Comparison of ENCODE assay signal across 14 cellular contexts in genomic region chr22:50188356-50188755, GRCh38. TPM values are rescaled to one million over a fixed set of nuclear protein-coding genes. Genes with fewer than 3 reads are reported as not detected.
DNase-seq lines count a peak whose midpoint lies in the region; ATAC-seq, FAIRE-seq and TF ChIP-seq lines count a peak whose summit lies in the region.
"Had no signal": no experiment of that assay in that cellular context is flagged by ENCODE, and none has a peak within 500 bp of the region (broad histone marks: within the 10 kb centered on the region; RNA-seq: fewer than 3 reads in every experiment).

No MANE protein-coding gene starts in this region.

- peaks cover 64% of the 10 kb centered on the region for H3K79me2 ChIP-seq in astrocyte (ENCODE audit: insufficient read depth, low read length)

- no peak for ATAC-seq in stimulated activated effector memory CD8-positive, alpha-beta T cell treated with anti-CD3 and anti-CD28 coated beads, Interleukin-12 subunit alpha, Interleukin-12 subunit beta, amount 100 ng/mL, for 72 hours

- peaks cover 53% of the 10 kb centered on the region for H4K20me1 ChIP-seq in astrocyte (ENCODE audit: insufficient read depth, low read length)

- TF ChIP-seq CTCF in astrocyte (IDR thresholded peaks at IDR 0.05; ENCODE audit: insufficient read depth, low read depth, low read length): no peak

- peaks cover 1% of the 10 kb centered on the region for H3K36me3 Mint-ChIP-seq in activated naive CD4-positive, alpha-beta T cell treated with anti-CD3 and anti-CD28 coated beads, Interleukin-2, amount 50 U/mL, for 24 hours
- H3K36me3 Mint-ChIP-seq in astrocyte (ENCODE audit: low read depth, unreplicated experiment): peaks cover 3% of the 10 kb centered on the region
- peaks cover 45% of the 10 kb centered on the region for H3K36me3 Mint-ChIP-seq in stimulated activated effector memory CD8-positive, alpha-beta T cell treated with anti-CD3 and anti-CD28 coated beads, Interleukin-12 subunit alpha, Interleukin-12 subunit beta, amount 100 ng/mL, for 72 hours
- H3K36me3 Mint-ChIP-seq: mesothelial cell of epicardium had no signal

- no peak overlapping the region for H3K4me2 ChIP-seq in astrocyte (ENCODE audit: low read length)

- no peaks in the 10 kb centered on the region for H3K27me3 ChIP-seq in astrocyte (ENCODE audit: insufficient read depth, low read length)
- H3K27me3 ChIP-seq: brain microvascular endothelial cell, suprapubic skin had no signal

- H3K9ac ChIP-seq in astrocyte (ENCODE audit: low read length): no peak overlapping the region

- H3K4me3 Mint-ChIP-seq in activated naive CD4-positive, alpha-beta T cell treated with anti-CD3 and anti-CD28 coated beads, Interleukin-2, amount 50 U/mL, for 24 hours: peak overlapping the region; percentile 44
- H3K4me3 Mint-ChIP-seq in astrocyte (ENCODE audit: unreplicated experiment): peak overlapping the region; percentile 27
- H3K4me3 Mint-ChIP-seq in stimulated activated effector memory CD8-positive, alpha-beta T cell treated with anti-CD3 and anti-CD28 coated beads, Interleukin-12 subunit alpha, Interleukin-12 subunit beta, amount 100 ng/mL, for 72 hours: peak overlapping the region; percentile 90
- H3K4me3 Mint-ChIP-seq: mesothelial cell of epicardium had no signal

- no peak for FAIRE-seq in astrocyte (lab: Jason Lieb, UNC)
- FAIRE-seq: GM12892 had no signal

- H3K27ac Mint-ChIP-seq in activated naive CD4-positive, alpha-beta T cell treated with anti-CD3 and anti-CD28 coated beads, Interleukin-2, amount 50 U/mL, for 24 hours: no peak overlapping the region
- H3K27ac Mint-ChIP-seq in astrocyte (ENCODE audit: unreplicated experiment): no peak overlapping the region
- peak overlapping the region; percentile 26 for H3K27ac Mint-ChIP-seq in stimulated activated effector memory CD8-positive, alpha-beta T cell treated with anti-CD3 and anti-CD28 coated beads, Interleukin-12 subunit alpha, Interleukin-12 subunit beta, amount 100 ng/mL, for 72 hours
- H3K27ac Mint-ChIP-seq: mesothelial cell of epicardium had no signal

- H3K9me3 Mint-ChIP-seq in activated naive CD4-positive, alpha-beta T cell treated with anti-CD3 and anti-CD28 coated beads, Interleukin-2, amount 50 U/mL, for 24 hours: no peaks in the 10 kb centered on the region
- no peaks in the 10 kb centered on the region for H3K9me3 Mint-ChIP-seq in astrocyte (ENCODE audit: unreplicated experiment)
- H3K9me3 Mint-ChIP-seq in stimulated activated effector memory CD8-positive, alpha-beta T cell treated with anti-CD3 and anti-CD28 coated beads, Interleukin-12 subunit alpha, Interleukin-12 subunit beta, amount 100 ng/mL, for 72 hours: no peaks in the 10 kb centered on the region
- H3K9me3 Mint-ChIP-seq: mesothelial cell of epicardium had no signal

- no peak overlapping the region for H2AFZ ChIP-seq in astrocyte (ENCODE audit: low read depth, low read length)

- H3K4me1 ChIP-seq in astrocyte (ENCODE audit: insufficient read depth, low read length): peaks cover 27% of the 10 kb centered on the region

- H3K27ac ChIP-seq in KOPT-K1 (ENCODE audit: low read depth, low read length, poor library complexity, severe bottlenecking): peak overlapping the region; percentile 98
- H3K27ac ChIP-seq in astrocyte (ENCODE audit: low read depth, low read length): no peak overlapping the region
- H3K27ac ChIP-seq: brain microvascular endothelial cell, suprapubic skin had no signal

- DNase-seq in activated naive CD4-positive, alpha-beta T cell treated with Interleukin-2 at 50 U/mL for 16 hours: no peak
- DNase-seq in astrocyte (ENCODE audit: low read depth): no peak
- no peak for DNase-seq in stimulated activated effector memory CD8-positive, alpha-beta T cell treated with anti-CD3 and anti-CD28 coated beads, Interleukin-12 subunit alpha, Interleukin-12 subunit beta, amount 100 ng/mL, for 72 hours (ENCODE audit: low spot score in 2 of 2)
- no peak for DNase-seq in NK-92 treated with Interleukin-12 subunit alpha and Interleukin-12 subunit beta, amount 100 ng/mL, for 24 hours (lab: John Stamatoyannopoulos, UW)
- DNase-seq in NCI-H2171 treated with DMSO at 0.1 percent for 48 hours (lab: John Stamatoyannopoulos, UW): no peak
- no peak for DNase-seq in iPS-NIHi11 (ENCODE audit: low spot score)
- DNase-seq: brain microvascular endothelial cell; effector CD4-positive, alpha-beta T cell; NCI-H2081 treated with DMSO at 0.1 percent for 48 hours had no signal

- H3K9me3 ChIP-seq in KOPT-K1 (ENCODE audit: insufficient read depth, low read length, poor library complexity, severe bottlenecking) (no peaks in the 10 kb centered on the region), astrocyte (ENCODE audit: insufficient read depth, low read depth, low read length) (no peaks in the 10 kb centered on the region)
- H3K9me3 ChIP-seq: suprapubic skin had no signal

- H3K27me3 Mint-ChIP-seq in activated naive CD4-positive, alpha-beta T cell treated with anti-CD3 and anti-CD28 coated beads, Interleukin-2, amount 50 U/mL, for 24 hours: no peaks in the 10 kb centered on the region
- no peaks in the 10 kb centered on the region for H3K27me3 Mint-ChIP-seq in astrocyte (ENCODE audit: low read depth, unreplicated experiment)

- no peak overlapping the region for H3K4me3 ChIP-seq in astrocyte (ENCODE audit: insufficient read depth, low read depth, low read length)
- H3K4me3 ChIP-seq: suprapubic skin had no signal

- H3K36me3 ChIP-seq in KOPT-K1 (ENCODE audit: insufficient read depth, low read length) (peaks cover 14% of the 10 kb centered on the region), astrocyte (ENCODE audit: insufficient read depth, low read length) (no peaks in the 10 kb centered on the region)
- H3K36me3 ChIP-seq: suprapubic skin had no signal

- H3K4me1 Mint-ChIP-seq in activated naive CD4-positive, alpha-beta T cell treated with anti-CD3 and anti-CD28 coated beads, Interleukin-2, amount 50 U/mL, for 24 hours: peaks cover 51% of the 10 kb centered on the region
- H3K4me1 Mint-ChIP-seq in astrocyte (ENCODE audit: low read depth, unreplicated experiment): peaks cover 8% of the 10 kb centered on the region
- H3K4me1 Mint-ChIP-seq in stimulated activated effector memory CD8-positive, alpha-beta T cell treated with anti-CD3 and anti-CD28 coated beads, Interleukin-12 subunit alpha, Interleukin-12 subunit beta, amount 100 ng/mL, for 72 hours: peaks cover 53% of the 10 kb centered on the region

RNA-seq across cellular contexts. Expression of gene TRABD, which starts 2.6 kb away (rescaled TPM):
- total RNA-seq in astrocyte: 34.0 and 35.7 TPM in 2 replicates

RNA-seq across cellular contexts. Expression of gene SELENOO, which starts 12.5 kb away (rescaled TPM):
- 16.9 and 18.5 TPM in 2 replicates for total RNA-seq in astrocyte

RNA-seq across cellular contexts. Expression of gene PANX2, which starts 17.8 kb away (rescaled TPM):
- 2.3 and 2.8 TPM in 2 replicates for total RNA-seq in astrocyte

RNA-seq across cellular contexts. Expression of gene TUBGCP6, which starts 56.5 kb away (rescaled TPM):
- total RNA-seq in astrocyte: 25.4 and 26.3 TPM in 2 replicates

Comparison
In these comparisons a context has a peak if more than half of its experiments do, and no peak if none do; other contexts are left out.
1. H3K4me3 Mint-ChIP-seq: peak in every context shown above with its lines; median percentile 90 in stimulated activated effector memory CD8-positive, alpha-beta T cell treated with anti-CD3 and anti-CD28 coated beads, Interleukin-12 subunit alpha, Interleukin-12 subunit beta, amount 100 ng/mL, for 72 hours; 44 in activated naive CD4-positive, alpha-beta T cell treated with anti-CD3 and anti-CD28 coated beads, Interleukin-2, amount 50 U/mL, for 24 hours; 27 in astrocyte.